Comparison of ENCODE assay signal across 16 cellular contexts in genomic region chr22:48820481-48821345, GRCh38.
DNase-seq lines count a peak whose midpoint lies in the region; ATAC-seq and TF ChIP-seq lines count a peak whose summit lies in the region.
"Had no signal": no experiment of that assay in that cellular context is flagged by ENCODE, and none has a peak within 500 bp of the region (broad histone marks: within the 10 kb centered on the region; RNA-seq: fewer than 3 reads in every experiment).

No MANE protein-coding gene starts in this region.

- H3K4me1 Mint-ChIP-seq in activated naive CD4-positive, alpha-beta T cell treated with anti-CD3 and anti-CD28 coated beads, Interleukin-2, amount 10 ng/mL, durations not matched to agents 7 days and 5 days: no peaks in the 10 kb centered on the region

- no peaks in the 10 kb centered on the region for H3K36me3 Mint-ChIP-seq in activated naive CD4-positive, alpha-beta T cell treated with anti-CD3 and anti-CD28 coated beads, Interleukin-2, amount 10 ng/mL, durations not matched to agents 7 days and 5 days
- H3K36me3 Mint-ChIP-seq: CD8-positive, alpha-beta T cell; IgD-negative memory B cell had no signal

- no peaks in the 10 kb centered on the region for H3K27me3 Mint-ChIP-seq in activated naive CD4-positive, alpha-beta T cell treated with anti-CD3 and anti-CD28 coated beads, Interleukin-2, amount 10 ng/mL, durations not matched to agents 7 days and 5 days

- H3K4me3 Mint-ChIP-seq in activated naive CD4-positive, alpha-beta T cell treated with anti-CD3 and anti-CD28 coated beads, Interleukin-2, amount 10 ng/mL, durations not matched to agents 7 days and 5 days: no peak overlapping the region
- H3K4me3 Mint-ChIP-seq: CD8-positive, alpha-beta T cell; IgD-negative memory B cell had no signal

- H3K4me3 ChIP-seq in foreskin fibroblast (ENCODE audit: low read depth in 1 of 2, low read length in 2 of 2): no peak overlapping the region

- H3K27ac Mint-ChIP-seq in activated naive CD4-positive, alpha-beta T cell treated with anti-CD3 and anti-CD28 coated beads, Interleukin-2, amount 10 ng/mL, durations not matched to agents 7 days and 5 days: no peak overlapping the region
- H3K27ac Mint-ChIP-seq: CD8-positive, alpha-beta T cell; IgD-negative memory B cell had no signal

- no peaks in the 10 kb centered on the region for H3K9me3 Mint-ChIP-seq in activated naive CD4-positive, alpha-beta T cell treated with anti-CD3 and anti-CD28 coated beads, Interleukin-2, amount 10 ng/mL, durations not matched to agents 7 days and 5 days
- H3K9me3 Mint-ChIP-seq: CD8-positive, alpha-beta T cell had no signal

- no peak for TF ChIP-seq POLR2A in GM18505 (IDR thresholded peaks at IDR 0.05; ENCODE audit: borderline replicate concordance, extremely low read depth, insufficient read depth, insufficient read length)

- DNase-seq in activated naive CD4-positive, alpha-beta T cell treated with anti-CD3 and anti-CD28 coated beads, Interleukin-2, amount 10 ng/mL, durations not matched to agents 7 days and 5 days: peak; percentile 11
- DNase-seq in activated naive CD4-positive, alpha-beta T cell (lab: John Stamatoyannopoulos, UW): no peak
- peak; percentile 38 for DNase-seq in islet precursor cell
- DNase-seq in posterior vena cava (ENCODE audit: low spot score): peak; percentile 57
- no peak for DNase-seq in NCI-H2081 (lab: John Stamatoyannopoulos, UW)
- DNase-seq in GF-D8 (lab: John Stamatoyannopoulos, UW): no peak
- no peak for DNase-seq in foreskin fibroblast
- DNase-seq: CD8-positive, alpha-beta T cell; NCI-H1417 treated with DMSO at 0.1 percent for 48 hours; NCI-H2029; NCI-H2171 treated with DMSO at 0.1 percent for 48 hours; NK-92 treated with Interleukin-12 subunit alpha and Interleukin-12 subunit beta, amount 100 ng/mL, for 24 hours had no signal

- CTCF ChIA-PET in activated naive CD4-positive, alpha-beta T cell treated with anti-CD3 and anti-CD28 coated beads, Interleukin-2, amount 10 ng/mL, durations not matched to agents 7 days and 5 days (lab: Charles Lee): no interaction called here

- intact Hi-C loops in posterior vena cava (cut with DNase I): no loop called here

- no peak for ATAC-seq in GM18505 (IDR thresholded peaks at IDR 0.05; ENCODE audit: unreplicated experiment)
- ATAC-seq: CD8-positive, alpha-beta T cell; HCT116; Right ventricle myocardium inferior had no signal

- no peak for TF ChIP-seq CTCF in foreskin fibroblast (IDR thresholded peaks at IDR 0.05; ENCODE audit: low read depth, low read length)

Comparison
In these comparisons a context has a peak if more than half of its experiments do, and no peak if none do; other contexts are left out.
1. DNase-seq: peak in activated naive CD4-positive, alpha-beta T cell treated with anti-CD3 and anti-CD28 coated beads, Interleukin-2, amount 10 ng/mL, durations not matched to agents 7 days and 5 days (single experiment), islet precursor cell (single experiment) and posterior vena cava (single experiment); none in activated naive CD4-positive, alpha-beta T cell (0 of 4), NCI-H2081 (0 of 2), GF-D8 (single experiment) and foreskin fibroblast (0 of 2).